Comparison of ENCODE assay signal across 8 cellular contexts in genomic region chr12:31749024-31749704, GRCh38. TPM values are rescaled to one million over a fixed set of nuclear protein-coding genes. Genes with fewer than 3 reads are reported as not detected.
A peak's percentile ranks its signal among the peaks of the same experiment; 100 is the strongest.
DNase-seq lines count a peak whose midpoint lies in the region; ATAC-seq and TF ChIP-seq lines count a peak whose summit lies in the region.

No MANE protein-coding gene starts in this region.

- no peak overlapping the region for H3K4me2 ChIP-seq in neural progenitor cell

- DNase-seq in GM10266 (ENCODE audit: extremely low spot score) (peak; percentile 75), HAP-1 (ENCODE audit: low spot score in 2 of 2) (peak; percentile 75 to 92), LHCN-M2 (ENCODE audit: low read depth) (peak; percentile 96), iris pigment epithelial cell (ENCODE audit: low read depth) (peak; percentile 99), neural progenitor cell (ENCODE audit: low spot score) (no peak)
- peak; percentile 60 for DNase-seq in activated naive CD8-positive, alpha-beta T cell treated with anti-CD3 and anti-CD28 coated beads, Interleukin-2, amount 50 U/mL, for 24 hours
- peak in 2 of 3 experiments; percentile 42 to 55 for DNase-seq in stimulated activated CD4-positive, alpha-beta T cell treated with anti-CD3 and anti-CD28 coated beads, TNF-alpha, amount 100 ng/mL, for 24 hours (ENCODE audit: low read depth in 3 of 3)

- H3K9ac ChIP-seq in neural progenitor cell: no peak overlapping the region

- peaks cover 17% of the 10 kb centered on the region for H3K4me1 ChIP-seq in HAP-1
- no peaks in the 10 kb centered on the region for H3K4me1 ChIP-seq in neural progenitor cell

- no peaks in the 10 kb centered on the region for H3K9me3 Mint-ChIP-seq in activated naive CD8-positive, alpha-beta T cell treated with anti-CD3 and anti-CD28 coated beads, Interleukin-2, amount 50 U/mL, for 24 hours
- peaks cover 13% of the 10 kb centered on the region for H3K9me3 Mint-ChIP-seq in neural progenitor cell

- H4K20me1 ChIP-seq in neural progenitor cell (ENCODE audit: low read depth): no peaks in the 10 kb centered on the region

- TF ChIP-seq POLR2A in Raji (IDR thresholded peaks at IDR 0.05; ENCODE audit: insufficient read depth, low read depth, low read length): peak; percentile 47; the same call in 1 of the 2 replicates

- peak overlapping the region; percentile 76 for H3K27ac Mint-ChIP-seq in activated naive CD8-positive, alpha-beta T cell treated with anti-CD3 and anti-CD28 coated beads, Interleukin-2, amount 50 U/mL, for 24 hours
- H3K27ac Mint-ChIP-seq in neural progenitor cell: no peak overlapping the region

- H3K36me3 Mint-ChIP-seq in activated naive CD8-positive, alpha-beta T cell treated with anti-CD3 and anti-CD28 coated beads, Interleukin-2, amount 50 U/mL, for 24 hours (ENCODE audit: low read depth): no peaks in the 10 kb centered on the region
- peaks cover 6% of the 10 kb centered on the region for H3K36me3 Mint-ChIP-seq in neural progenitor cell

- peaks cover 61% of the 10 kb centered on the region for H3K4me1 Mint-ChIP-seq in activated naive CD8-positive, alpha-beta T cell treated with anti-CD3 and anti-CD28 coated beads, Interleukin-2, amount 50 U/mL, for 24 hours
- peaks cover 8% of the 10 kb centered on the region for H3K4me1 Mint-ChIP-seq in neural progenitor cell

- in situ Hi-C loops in HAP-1 (cut with MboI; ENCODE audit: low sequenced_read_pairs): no loop called here

- TF ChIP-seq CTCF in GM10266 (IDR thresholded peaks at IDR 0.05; ENCODE audit: control insufficient read depth, insufficient read depth, low read depth, missing control alignments): no peak
- TF ChIP-seq CTCF in neural progenitor cell (IDR thresholded peaks at IDR 0.05): no peak

- peak overlapping the region; percentile 10 for H3K4me3 Mint-ChIP-seq in activated naive CD8-positive, alpha-beta T cell treated with anti-CD3 and anti-CD28 coated beads, Interleukin-2, amount 50 U/mL, for 24 hours
- no peak overlapping the region for H3K4me3 Mint-ChIP-seq in neural progenitor cell

- H3K9me3 ChIP-seq in HAP-1 (peaks cover 16% of the 10 kb centered on the region), neural progenitor cell (ENCODE audit: low read depth) (no peaks in the 10 kb centered on the region)

- no peak overlapping the region for H3K4me3 ChIP-seq in HAP-1
- no peak overlapping the region for H3K4me3 ChIP-seq in neural progenitor cell

- H3F3A ChIP-seq in neural progenitor cell (ENCODE audit: low read depth): no peaks in the 10 kb centered on the region

- ATAC-seq in activated naive CD8-positive, alpha-beta T cell treated with anti-CD3 and anti-CD28 coated beads, Interleukin-2, amount 50 U/mL, for 24 hours: peak; percentile 95

- H3K27me3 ChIP-seq in HAP-1 (ENCODE audit: low read depth): no peaks in the 10 kb centered on the region
- H3K27me3 ChIP-seq in neural progenitor cell: no peaks in the 10 kb centered on the region

- no peak overlapping the region for H3K27ac ChIP-seq in neural progenitor cell

- H3K27me3 Mint-ChIP-seq in activated naive CD8-positive, alpha-beta T cell treated with anti-CD3 and anti-CD28 coated beads, Interleukin-2, amount 50 U/mL, for 24 hours: no peaks in the 10 kb centered on the region
- H3K27me3 Mint-ChIP-seq in neural progenitor cell (ENCODE audit: insufficient read depth, low read depth): no peaks in the 10 kb centered on the region

- H2AFZ ChIP-seq in neural progenitor cell (replicated peaks): no peak overlapping the region

- H3K36me3 ChIP-seq in HAP-1 (replicated peaks) (no peaks in the 10 kb centered on the region), neural progenitor cell (no peaks in the 10 kb centered on the region)

- no peaks in the 10 kb centered on the region for H3K79me2 ChIP-seq in neural progenitor cell (ENCODE audit: low read depth)

RNA-seq across cellular contexts. Expression of gene AMN1, which starts 20.3 kb away (rescaled TPM):
- total RNA-seq in LHCN-M2 (2014; rRNA removed) (9.8 and 14.3 TPM in 2 replicates), neural progenitor cell (ENCODE audit: low replicate concordance) (18.3 and 29.4 TPM in 2 replicates)
- 7.5 TPM for polyA plus RNA-seq in LHCN-M2 (2012)
